Comparison of ENCODE assay signal across 17 cellular contexts in the genomic region with DNA sequence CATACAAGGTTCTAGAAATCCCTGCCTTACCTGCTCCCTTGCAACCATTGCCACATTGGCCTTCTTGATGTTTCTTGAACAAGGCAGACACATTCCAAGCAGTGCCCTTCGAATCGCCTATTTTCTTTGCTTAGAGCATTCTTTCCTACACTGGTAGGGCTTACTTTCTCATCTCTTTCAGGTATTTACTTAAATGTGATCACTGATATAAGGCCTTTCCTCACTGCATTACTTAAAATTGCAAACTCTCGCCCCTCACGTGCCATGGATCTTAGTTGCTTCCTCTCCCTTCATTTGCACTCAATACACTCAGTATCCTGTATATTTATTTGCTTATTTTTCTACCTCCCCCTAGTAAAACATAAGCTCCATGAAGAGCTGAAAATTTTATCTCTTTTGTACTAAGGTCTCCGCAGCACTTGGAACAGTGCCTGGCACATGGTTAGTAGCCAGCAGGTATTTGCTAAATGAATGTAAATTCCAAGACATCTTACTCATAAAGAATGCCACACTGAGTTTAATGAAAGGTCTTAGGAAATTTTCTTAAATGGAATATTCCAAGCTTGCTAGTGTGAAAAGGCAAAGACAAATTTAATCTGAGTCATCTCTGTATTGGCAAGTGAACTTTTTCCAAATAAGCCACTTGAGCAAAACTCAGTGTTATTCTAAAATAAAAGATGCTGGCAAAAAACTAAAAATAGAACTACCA. TPM values are rescaled to one million over a fixed set of nuclear protein-coding genes. Genes with fewer than 3 reads are reported as not detected.
DNase-seq lines count a peak whose midpoint lies in the region; ATAC-seq, FAIRE-seq and TF ChIP-seq lines count a peak whose summit lies in the region.
"Had no signal": no experiment of that assay in that cellular context is flagged by ENCODE, and none has a peak within 500 bp of the region (broad histone marks: within the 10 kb centered on the region; RNA-seq: fewer than 3 reads in every experiment).

No MANE protein-coding gene starts in this region.

- H2BK5ac ChIP-seq in mesenchymal stem cell (ENCODE audit: low read depth, low read length, poor library complexity, severe bottlenecking) = peak overlapping the region; percentile 88

- no peaks in the 10 kb centered on the region for H3K36me3 ChIP-seq in bronchial epithelial cell (ENCODE audit: control insufficient read depth, insufficient read depth, low read length)
- no peaks in the 10 kb centered on the region for H3K36me3 ChIP-seq in mesenchymal stem cell (ENCODE audit: control insufficient read depth in 1 of 2, insufficient read depth in 2 of 2, low read depth in 1 of 2, low read length in 2 of 2)
- H3K36me3 ChIP-seq: adrenal gland, esophagus squamous epithelium, sigmoid colon had no signal

- DNase-seq in AG08395 (ENCODE audit: low spot score) = peak; percentile 72
- peak; percentile 40 for DNase-seq in HT-29 (ENCODE audit: low spot score)
- peak; percentile 94 for DNase-seq in bronchial epithelial cell (ENCODE audit: low read depth)
- peak; percentile 50 for DNase-seq in mesenchymal stem cell
- no peak for DNase-seq in activated CD4-positive, alpha-beta T cell treated with anti-CD3 and anti-CD28 coated beads, Interleukin-2, amount 50 U/mL, for 1 hour
- DNase-seq: activated CD8-positive, alpha-beta memory T cell treated with anti-CD3 and anti-CD28 coated beads for 24 hours; esophagus squamous epithelium; KBM-7; NCI-H510A treated with DMSO at 0.1 percent for 48 hours; sigmoid colon had no signal

- H2BK120ac ChIP-seq in mesenchymal stem cell (ENCODE audit: low read depth, low read length) = no peak overlapping the region

- peak overlapping the region in 1 of 2 experiments; percentile 26 for H3K4ac ChIP-seq in mesenchymal stem cell (ENCODE audit: low read depth in 1 of 2, low read length in 2 of 2)

- peak overlapping the region in 1 of 2 experiments; percentile 66 for H3K18ac ChIP-seq in mesenchymal stem cell (ENCODE audit: low read depth in 1 of 2, low read length in 2 of 2)

- peak overlapping the region; percentile 39 for H2AFZ ChIP-seq in mesenchymal stem cell (ENCODE audit: low read depth, low read length)

- no peaks in the 10 kb centered on the region for H3K27me3 ChIP-seq in bronchial epithelial cell (ENCODE audit: control insufficient read depth, insufficient read depth, low read length)
- H3K27me3 ChIP-seq in mesenchymal stem cell (ENCODE audit: control insufficient read depth in 1 of 2, insufficient read depth in 1 of 2, low read length in 2 of 2) = no peaks in the 10 kb centered on the region
- H3K27me3 ChIP-seq: adrenal gland, esophagus squamous epithelium, sigmoid colon had no signal

- H4K91ac ChIP-seq in mesenchymal stem cell (ENCODE audit: low read length) = no peak overlapping the region

- FAIRE-seq in bronchial epithelial cell (lab: Jason Lieb, UNC) = no peak
- FAIRE-seq: GM12878 had no signal

- ATAC-seq in GM18873 (IDR thresholded peaks at IDR 0.05; ENCODE audit: low FRiP score, unreplicated experiment) (no peak), HG03432 (IDR thresholded peaks at IDR 0.05; ENCODE audit: unreplicated experiment) (no peak), HG03097 (IDR thresholded peaks at IDR 0.05; ENCODE audit: low FRiP score, unreplicated experiment) (no peak)
- ATAC-seq: GM12878 had no signal

- H2BK15ac ChIP-seq in mesenchymal stem cell (ENCODE audit: low read depth, poor library complexity, severe bottlenecking) = no peak overlapping the region

- no peak overlapping the region for H3K23ac ChIP-seq in mesenchymal stem cell (ENCODE audit: low read length in 2 of 2)

- no peak overlapping the region for H2BK12ac ChIP-seq in mesenchymal stem cell (ENCODE audit: low read length in 2 of 2)

- H3K4me2 ChIP-seq in mesenchymal stem cell (ENCODE audit: low read length, poor library complexity, severe bottlenecking) = no peak overlapping the region

- peak overlapping the region; percentile 98 for H3K27ac ChIP-seq in mesenchymal stem cell (ENCODE audit: low read length, poor library complexity, severe bottlenecking)
- H3K27ac ChIP-seq: adrenal gland, esophagus squamous epithelium, sigmoid colon had no signal

- no peak overlapping the region for H3K4me3 ChIP-seq in bronchial epithelial cell (ENCODE audit: low read depth, low read length)
- peak overlapping the region in 1 of 2 experiments; percentile 15 for H3K4me3 ChIP-seq in mesenchymal stem cell (ENCODE audit: insufficient read depth in 1 of 2, low read depth in 1 of 2, low read length in 2 of 2)
- H3K4me3 ChIP-seq: adrenal gland, esophagus squamous epithelium, GM12878, sigmoid colon had no signal

- peaks cover 3% of the 10 kb centered on the region for H3K4me1 ChIP-seq in mesenchymal stem cell (ENCODE audit: control insufficient read depth, insufficient read depth, low read depth, low read length)
- H3K4me1 ChIP-seq: adrenal gland had no signal

- TF ChIP-seq CTCF in bronchial epithelial cell (IDR thresholded peaks at IDR 0.05; ENCODE audit: insufficient read depth, low read length, severe bottlenecking) = no peak

- H4K8ac ChIP-seq in mesenchymal stem cell (ENCODE audit: low read length) = no peak overlapping the region

- H3K79me1 ChIP-seq in mesenchymal stem cell (replicated peaks; ENCODE audit: low read length, poor library complexity, severe bottlenecking) = no peaks in the 10 kb centered on the region

- H2AK5ac ChIP-seq in mesenchymal stem cell (ENCODE audit: low read length, severe bottlenecking) = peak overlapping the region; percentile 88

- WGBS in mesenchymal stem cell = 73% methylated on average over 4 of the region's 5 CpGs

- no peak overlapping the region for H3K9ac ChIP-seq in mesenchymal stem cell (ENCODE audit: low read length)

- H3K14ac ChIP-seq in mesenchymal stem cell (ENCODE audit: low read length in 2 of 2) = no peak overlapping the region

- no peaks in the 10 kb centered on the region for H3K9me3 ChIP-seq in mesenchymal stem cell (ENCODE audit: control insufficient read depth, low read length)
- H3K9me3 ChIP-seq: adrenal gland, esophagus squamous epithelium, sigmoid colon had no signal

RNA-seq across cellular contexts. Expression of a gene that starts 42.4 kb away (rescaled TPM):
- not detected in 2 replicates for total RNA-seq in HT-29 (2014; rRNA removed; shearing (Covaris generic))
- 0.79 and 1.4 TPM in 2 replicates for total RNA-seq in bronchial epithelial cell
- polyA plus RNA-seq in mesenchymal stem cell (2013, experiment 1 of 2) = 6.1 TPM
- 5.7 TPM for polyA plus RNA-seq in mesenchymal stem cell (2013, experiment 2 of 2)
- total RNA-seq: T-helper 1 cell treated with Interleukin-12 subunit alpha and Interleukin-12 subunit beta and Interleukin-4 antibody, amounts not matched to agents 30 ng/mL and 1 ng/mL, for 36 hours had no signal
- polyA plus RNA-seq: CD14-positive monocyte had no signal
